9 cellular contexts compared by ENCODE assay signal in genomic region chr11:68380786-68381622, GRCh38.
DNase-seq lines count a peak whose midpoint lies in the region; TF ChIP-seq lines count a peak whose summit lies in the region.
"Had no signal": no experiment of that assay in that cellular context is flagged by ENCODE, and none has a peak within 500 bp of the region (broad histone marks: within the 10 kb centered on the region; RNA-seq: fewer than 3 reads in every experiment).

No MANE protein-coding gene starts in this region.

- no peak overlapping the region for H3K4me3 ChIP-seq in choroid plexus epithelial cell (ENCODE audit: low read depth, low read length)
- H3K4me3 ChIP-seq in uterus = peak overlapping the region in 1 of 2 donors; percentile 1

- no peaks in the 10 kb centered on the region for H3K27me3 Mint-ChIP-seq in activated naive CD4-positive, alpha-beta T cell treated with anti-CD3 and anti-CD28 coated beads, Interleukin-2, amount 10 ng/mL, durations not matched to agents 7 days and 5 days

- peak overlapping the region; percentile 93 for H3K27ac Mint-ChIP-seq in activated naive CD4-positive, alpha-beta T cell treated with anti-CD3 and anti-CD28 coated beads, Interleukin-2, amount 10 ng/mL, durations not matched to agents 7 days and 5 days

- H3K36me3 ChIP-seq in uterus = no peaks in the 10 kb centered on the region

- no peak for DNase-seq in activated naive CD4-positive, alpha-beta T cell treated with anti-CD3 and anti-CD28 coated beads, Interleukin-2, amount 10 ng/mL, durations not matched to agents 7 days and 5 days
- no peak for DNase-seq in activated naive CD4-positive, alpha-beta T cell (lab: John Stamatoyannopoulos, UW)
- peak; percentile 22 for DNase-seq in choroid plexus epithelial cell (ENCODE audit: low read depth)
- DNase-seq in lung microvascular endothelial cell (ENCODE audit: low read depth in 2 of 2) = peak; percentile 64 to 78
- DNase-seq in uterus = peak in 1 of 2 donors; percentile 49
- no peak for DNase-seq in dedifferentiated amniotic fluid mesenchymal stem cell (ENCODE audit: extremely low spot score)
- DNase-seq in GM19240 (ENCODE audit: insufficient read length, low spot score) = no peak
- no peak for DNase-seq in stimulated activated CD4-positive, alpha-beta T cell treated with anti-CD3 and anti-CD28 coated beads, Interleukin-2, amount 100 ng/mL, for 24 hours
- DNase-seq: NCI-H1048 had no signal

- no peaks in the 10 kb centered on the region for H3K9me3 ChIP-seq in uterus

- peaks cover 0 to 13% of the 10 kb centered on the region in 2 donors for H3K4me1 ChIP-seq in uterus

- H3K27ac ChIP-seq in uterus = peak overlapping the region; percentile 47 to 51

- TF ChIP-seq CTCF in choroid plexus epithelial cell (conservative IDR thresholded peaks at IDR 0.05; ENCODE audit: low read depth, low read length) (no peak), uterus (IDR thresholded peaks at IDR 0.05) (peak in 3 of 4 experiments; percentile 8 to 11 (median 10))

- intact Hi-C loops in uterus (cut with DNase I; ENCODE audit: low total_unique reads) = loop anchor here (10.0 kb wide), 1 partner anchor 66 kb away; the partner anchor contains the start of gene LRP5

- CTCF ChIA-PET in activated naive CD4-positive, alpha-beta T cell treated with anti-CD3 and anti-CD28 coated beads, Interleukin-2, amount 10 ng/mL, durations not matched to agents 7 days and 5 days (lab: Charles Lee) = interaction anchor here (1.1 to 6.2 kb wide), 4 partner anchors 11 to 122 kb away, joined by 3 to 37 read pairs (median 19); no protein-coding TSS in a partner anchor

- no peak for TF ChIP-seq POLR2A in uterus (IDR thresholded peaks at IDR 0.05)

- no peaks in the 10 kb centered on the region for H3K9me3 Mint-ChIP-seq in activated naive CD4-positive, alpha-beta T cell treated with anti-CD3 and anti-CD28 coated beads, Interleukin-2, amount 10 ng/mL, durations not matched to agents 7 days and 5 days

- no peaks in the 10 kb centered on the region for H3K27me3 ChIP-seq in uterus

- peak overlapping the region; percentile 60 for H3K4me3 Mint-ChIP-seq in activated naive CD4-positive, alpha-beta T cell treated with anti-CD3 and anti-CD28 coated beads, Interleukin-2, amount 10 ng/mL, durations not matched to agents 7 days and 5 days

- peaks cover 48% of the 10 kb centered on the region for H3K4me1 Mint-ChIP-seq in activated naive CD4-positive, alpha-beta T cell treated with anti-CD3 and anti-CD28 coated beads, Interleukin-2, amount 10 ng/mL, durations not matched to agents 7 days and 5 days

- peaks cover 2% of the 10 kb centered on the region for H3K36me3 Mint-ChIP-seq in activated naive CD4-positive, alpha-beta T cell treated with anti-CD3 and anti-CD28 coated beads, Interleukin-2, amount 10 ng/mL, durations not matched to agents 7 days and 5 days

Comparison
In these comparisons a context has a peak if more than half of its experiments do, and no peak if none do; other contexts are left out.
1. DNase-seq: peak in choroid plexus epithelial cell (single experiment) and lung microvascular endothelial cell (2 of 2); none in activated naive CD4-positive, alpha-beta T cell treated with anti-CD3 and anti-CD28 coated beads, Interleukin-2, amount 10 ng/mL, durations not matched to agents 7 days and 5 days (single experiment), activated naive CD4-positive, alpha-beta T cell (0 of 4), dedifferentiated amniotic fluid mesenchymal stem cell (single experiment), GM19240 (single experiment) and stimulated activated CD4-positive, alpha-beta T cell treated with anti-CD3 and anti-CD28 coated beads, Interleukin-2, amount 100 ng/mL, for 24 hours (0 of 2).